ENCODE assay signal across 25 cellular contexts in the genomic region with DNA sequence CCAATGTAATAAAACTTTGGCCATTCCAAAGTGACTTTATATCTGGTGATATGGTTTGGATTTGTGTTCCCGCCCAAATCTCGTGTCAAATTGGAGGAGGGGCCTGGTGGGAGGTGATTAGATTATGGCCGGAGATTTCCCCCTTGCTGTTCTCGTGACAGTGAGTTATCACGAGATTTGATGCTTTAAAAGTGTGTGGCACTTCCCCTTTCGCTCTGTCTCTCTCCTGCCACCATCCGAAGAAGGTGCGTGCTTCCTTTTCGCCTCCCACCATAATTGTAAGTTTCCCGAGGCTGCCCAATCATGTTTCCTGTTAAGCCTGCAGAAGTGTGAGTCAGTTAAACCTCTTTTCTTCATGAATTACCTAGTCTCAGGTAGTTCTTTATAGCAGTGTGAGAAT. TPM values are rescaled to one million over a fixed set of nuclear protein-coding genes. Genes with fewer than 3 reads are reported as not detected.
A peak's percentile ranks its signal among the peaks of the same experiment; 100 is the strongest.
DNase-seq lines count a peak whose midpoint lies in the region; ATAC-seq and TF ChIP-seq lines count a peak whose summit lies in the region.
"Had no signal": no experiment of that assay in that cellular context is flagged by ENCODE, and none has a peak within 500 bp of the region (broad histone marks: within the 10 kb centered on the region; RNA-seq: fewer than 3 reads in every experiment).

No MANE protein-coding gene starts in this region.

- no peaks in the 10 kb centered on the region for H3K27me3 ChIP-seq in OCI-LY1 (ENCODE audit: insufficient read depth, low read length)
- H3K27me3 ChIP-seq in testis = no peaks in the 10 kb centered on the region

- intact Hi-C loops in testis (cut with DNase I; ENCODE audit: low total_unique reads) = no loop called here

- H3K4me3 ChIP-seq in OCI-LY1 (ENCODE audit: low read depth, low read length, poor library complexity, severe bottlenecking) (no peak overlapping the region), testis (peak overlapping the region; percentile 7 to 21)

- H4K20me1 ChIP-seq in OCI-LY1 (ENCODE audit: insufficient read depth, low read length) = no peaks in the 10 kb centered on the region

- no peaks in the 10 kb centered on the region for H3K4me1 ChIP-seq in OCI-LY1 (ENCODE audit: insufficient read depth, low read length, severe bottlenecking)
- H3K4me1 ChIP-seq in testis = no peaks in the 10 kb centered on the region

- no peak overlapping the region for H3K4me2 ChIP-seq in OCI-LY1 (ENCODE audit: low read length)
- H3K4me2 ChIP-seq: KMS-11 had no signal

- no peak for ATAC-seq in HG02885 (IDR thresholded peaks at IDR 0.05; ENCODE audit: poor library complexity, unreplicated experiment)
- ATAC-seq: SK-N-SH treated with all-trans-retinoic acid at 6 μM for 48 hours had no signal

- H3K79me2 ChIP-seq in OCI-LY1 (ENCODE audit: insufficient read depth, low read length) = no peaks in the 10 kb centered on the region

- H3K36me3 ChIP-seq in OCI-LY1 (ENCODE audit: insufficient read depth, low read length) = no peaks in the 10 kb centered on the region
- no peaks in the 10 kb centered on the region for H3K36me3 ChIP-seq in testis (ENCODE audit: low read depth, missing control alignments)

- TF ChIP-seq CTCF in OCI-LY1 (IDR thresholded peaks at IDR 0.05; ENCODE audit: low read length) = no peak
- TF ChIP-seq CTCF in testis (IDR thresholded peaks at IDR 0.05) = no peak
- TF ChIP-seq CTCF in GM20000 (IDR thresholded peaks at IDR 0.05; ENCODE audit: extremely low read depth, missing control alignments) = no peak

- in situ Hi-C loops in KBM-7 (cut with MboI; ENCODE audit: low pct_unique_long_range_greater_than_20kb, low sequenced_read_pairs) = no loop called here

- H3K27ac ChIP-seq in OCI-LY1 (ENCODE audit: low read depth, low read length, poor library complexity, severe bottlenecking) = no peak overlapping the region
- peak overlapping the region; percentile 99 for H3K27ac ChIP-seq in caudate nucleus (ENCODE audit: low read depth, low read length)
- no peak overlapping the region for H3K27ac ChIP-seq in testis
- H3K27ac ChIP-seq: HL-60, KMS-11, RWPE1 had no signal

- WGBS in testis, 2 donors = 46 to 66% methylated on average over 10 of the region's 10 CpGs

- 0 out of 2 replicates have a peak, but pooled peaks cover 2% of the 10 kb centered on the region for H3K9me2 ChIP-seq in OCI-LY1 (ENCODE audit: low read depth, low read length)

- no peak overlapping the region for H3K9ac ChIP-seq in OCI-LY1 (ENCODE audit: low read length)
- H3K9ac ChIP-seq: KMS-11 had no signal

- DNase-seq in KBM-7 (peak; percentile 35), caudate nucleus (lab: John Stamatoyannopoulos, UW) (no peak), testis (no peak), GM20000 (ENCODE audit: low spot score) (no peak), mucosa of gallbladder (ENCODE audit: low spot score) (no peak)
- DNase-seq: CD4-positive, alpha-beta T cell; COR-L47; DMS79; H9; HFFc6; NCI-H1417; NCI-H1694 treated with DMSO at 0.1 percent for 48 hours; NCI-H2081 treated with DMSO at 0.1 percent for 48 hours; NCI-H2171 treated with DMSO at 0.1 percent for 48 hours; NCI-H446; NCI-H526; SIG-M5 had no signal

- H2AFZ ChIP-seq in OCI-LY1 (ENCODE audit: low read length) = peak overlapping the region; percentile 59; the same call in 1 of the 2 replicates

- H3F3A ChIP-seq in OCI-LY1 (ENCODE audit: insufficient read depth, low read length) = no peaks in the 10 kb centered on the region

- H3K9me3 ChIP-seq in OCI-LY1 (ENCODE audit: low read length) (no peaks in the 10 kb centered on the region), testis (no peaks in the 10 kb centered on the region)

- TF ChIP-seq POLR2A in testis (IDR thresholded peaks at IDR 0.05) = no peak

RNA-seq across cellular contexts. Expression of a gene that starts 9.3 kb away (rescaled TPM):
- 1 to 10 TPM; 3.2 to 4.0 TPM for total RNA-seq in testis
- polyA plus RNA-seq in testis (ENCODE audit: insufficient read depth, low read depth, low replicate concordance) = 2.9 TPM
- 6.8 TPM for total RNA-seq in mucosa of gallbladder
- total RNA-seq: CD4-positive, alpha-beta T cell; HepG2; HT-29 had no signal
- polyA plus RNA-seq: HepG2 had no signal

RNA-seq across cellular contexts. Expression of a gene that starts 26.9 kb away (rescaled TPM):
- 1 to 10 TPM; 5.7 to 5.8 TPM for total RNA-seq in testis
- polyA plus RNA-seq in testis (ENCODE audit: insufficient read depth, low read depth, low replicate concordance) = 7.7 TPM
- 16.2 TPM for total RNA-seq in mucosa of gallbladder
- total RNA-seq: CD4-positive, alpha-beta T cell; H9; HT-29 had no signal
- polyA plus RNA-seq: HepG2 had no signal
